Comparison of ENCODE assay signal across 8 cellular contexts in the genomic region with DNA sequence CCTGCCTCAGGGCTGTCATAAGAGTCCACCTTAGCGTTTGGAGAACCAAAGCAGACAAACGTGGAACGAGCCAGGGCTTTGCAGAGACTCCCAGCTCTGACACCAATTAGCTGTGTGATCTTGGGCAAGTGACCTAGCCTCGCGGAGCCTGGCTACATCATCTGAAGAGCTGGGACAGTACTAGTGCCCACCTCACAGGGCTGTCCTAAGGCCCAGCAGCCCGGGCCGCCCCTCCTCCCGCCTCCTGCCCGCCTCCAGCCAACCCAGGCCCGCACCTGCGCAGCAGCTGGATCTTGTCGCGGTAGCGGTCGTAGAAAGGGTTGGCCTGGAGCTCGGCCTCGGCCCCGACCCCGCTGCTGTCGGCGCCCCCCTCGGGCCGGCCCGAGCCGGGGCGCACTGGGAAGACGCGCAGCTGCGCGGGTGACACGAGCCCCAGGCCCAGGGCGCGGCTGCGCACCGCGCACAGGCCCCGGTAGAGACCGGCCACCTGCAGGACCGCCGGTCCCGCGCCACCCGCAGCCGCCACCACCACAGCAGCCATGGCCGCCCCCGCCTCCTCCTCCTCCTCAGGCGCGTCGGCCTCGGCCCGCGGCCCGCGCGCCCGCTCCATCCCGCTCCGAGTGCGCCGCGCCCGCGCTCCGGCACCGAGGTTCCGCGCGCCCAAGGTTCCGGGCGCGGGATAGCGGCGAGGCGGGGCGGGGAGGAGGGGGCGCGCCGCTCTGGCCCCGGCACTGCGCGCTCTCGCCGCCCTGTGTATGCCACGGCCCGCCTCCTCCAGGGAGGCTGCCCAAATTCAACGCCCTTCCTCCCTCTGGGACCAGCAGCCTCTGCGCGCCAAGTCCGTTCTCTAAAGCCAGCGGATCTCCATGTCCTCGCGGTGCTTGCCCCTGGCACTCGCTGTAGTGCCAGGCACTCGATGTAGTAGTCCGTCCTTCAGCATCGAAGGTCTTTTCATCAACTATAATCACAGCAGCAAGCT. TPM values are rescaled to one million over a fixed set of nuclear protein-coding genes. Genes with fewer than 3 reads are reported as not detected.
DNase-seq lines count a peak whose midpoint lies in the region; ATAC-seq and TF ChIP-seq lines count a peak whose summit lies in the region.

A gene with protein sequence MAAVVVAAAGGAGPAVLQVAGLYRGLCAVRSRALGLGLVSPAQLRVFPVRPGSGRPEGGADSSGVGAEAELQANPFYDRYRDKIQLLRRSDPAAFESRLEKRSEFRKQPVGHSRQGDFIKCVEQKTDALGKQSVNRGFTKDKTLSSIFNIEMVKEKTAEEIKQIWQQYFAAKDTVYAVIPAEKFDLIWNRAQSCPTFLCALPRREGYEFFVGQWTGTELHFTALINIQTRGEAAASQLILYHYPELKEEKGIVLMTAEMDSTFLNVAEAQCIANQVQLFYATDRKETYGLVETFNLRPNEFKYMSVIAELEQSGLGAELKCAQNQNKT (minus strand): TSS at position 583 of the 979 bp plus-strand sequence. CDS start 42 bp downstream, at position 541.

- H3K27ac ChIP-seq in coronary artery: peak within 1 kb of the TSS; percentile 86 to 89

- peak; percentile 81 for ATAC-seq in GM18519 (IDR thresholded peaks at IDR 0.05; ENCODE audit: low FRiP score, unreplicated experiment)
- ATAC-seq in HG03064 (IDR thresholded peaks at IDR 0.05; ENCODE audit: low read depth, unreplicated experiment): peak; percentile 67

- peak; percentile 43 for DNase-seq in A172 (ENCODE audit: low spot score)
- DNase-seq in NCI-H446 (lab: John Stamatoyannopoulos, UW): peak; percentile 48 to 85
- DNase-seq in activated CD4-positive, alpha-beta T cell treated with anti-CD3 and anti-CD28 coated beads for 48 hours: peak; percentile 75
- DNase-seq in coronary artery (ENCODE audit: low spot score): peak; percentile 84
- peak; percentile 91 for DNase-seq in left kidney (ENCODE audit: low read depth, low spot score)
- peak; percentile 66 to 75 for DNase-seq in stimulated activated CD4-positive, alpha-beta T cell treated with anti-CD3 and anti-CD28 coated beads, Interleukin-2, amount 100 ng/mL, for 24 hours

- TF ChIP-seq CTCF in coronary artery (IDR thresholded peaks at IDR 0.05): no peak

- H3K4me3 ChIP-seq in coronary artery: peak within 1 kb of the TSS; percentile 94

RNA-seq across cellular contexts. Expression of the gene that starts here (rescaled TPM):
- 106 and 123 TPM in 2 replicates for total RNA-seq in A172 (2014; rRNA removed; shearing (Covaris generic))

Comparison
In these comparisons a context has a peak if more than half of its experiments do, and no peak if none do; other contexts are left out.
1. Peak in every context shown above with its lines: DNase-seq, ATAC-seq, H3K4me3 ChIP-seq and H3K27ac ChIP-seq.